In genomic region chr16:19974607-19975006, GRCh38 we compare ENCODE assay signal across 6 cellular contexts.
"Had no signal": no experiment of that assay in that cellular context is flagged by ENCODE, and none has a peak within 500 bp of the region (broad histone marks: within the 10 kb centered on the region; RNA-seq: fewer than 3 reads in every experiment).

No MANE protein-coding gene starts in this region.

- H3K4me1 ChIP-seq: HAP-1 had no signal

- H3K27ac Mint-ChIP-seq: GM23338, HFFc6 had no signal

- H3K9me3 ChIP-seq: HAP-1 had no signal

- DNase-seq: H7, HFFc6, IMR-90 had no signal

- H3K4me3 Mint-ChIP-seq: GM23338, HFFc6 had no signal

- H2AFZ ChIP-seq: GM23338 had no signal

- H3K4me3 ChIP-seq: GM23338, HAP-1 had no signal

- H3K9me3 Mint-ChIP-seq: GM23338 had no signal

- FAIRE-seq: HTR-8/SVneo had no signal

- H3K36me3 ChIP-seq: HAP-1 had no signal

- H3K4me2 ChIP-seq: GM23338 had no signal
